17 cellular contexts compared by ENCODE assay signal in genomic region chr17:1912146-1912545, GRCh38.
DNase-seq lines count a peak whose midpoint lies in the region; ATAC-seq and TF ChIP-seq lines count a peak whose summit lies in the region.
"Had no signal": no experiment of that assay in that cellular context is flagged by ENCODE, and none has a peak within 500 bp of the region (broad histone marks: within the 10 kb centered on the region; RNA-seq: fewer than 3 reads in every experiment).

No MANE protein-coding gene starts in this region.

- WGBS in mammary epithelial cell (ENCODE audit: low coverage, missing lambda C conversion rate): 21% methylated on average over 6 of the region's 7 CpGs
- WGBS in trophoblast cell (ENCODE audit: extremely low coverage, insufficient coverage, insufficient read length): no CpG with 5 or more reads among the region's 7 CpGs
- WGBS in gastroesophageal sphincter (ENCODE audit: low coverage in 1 of 2), 2 donors: 38 to 42% methylated on average over 4 to 7 of the region's 7 CpGs

- peaks cover 54% of the 10 kb centered on the region for H3F3A ChIP-seq in neural progenitor cell (ENCODE audit: low read depth)

- H3K18ac ChIP-seq in trophoblast cell (ENCODE audit: low read length): no peak overlapping the region

- H2AFZ ChIP-seq in mammary epithelial cell (ENCODE audit: low read depth, low read length) (peak overlapping the region; percentile 43), neural progenitor cell (replicated peaks) (peak overlapping the region; percentile 36), trophoblast cell (ENCODE audit: insufficient read depth, low read length, poor library complexity) (no peak overlapping the region)
- H2AFZ ChIP-seq: GM23248 had no signal

- no peak overlapping the region for H3K4ac ChIP-seq in trophoblast cell (ENCODE audit: low read depth, low read length)

- no peak overlapping the region for H3K4me2 ChIP-seq in mammary epithelial cell (ENCODE audit: insufficient read depth, low read depth, low read length)
- H3K4me2 ChIP-seq in neural progenitor cell: peak overlapping the region; percentile 45
- no peak overlapping the region for H3K4me2 ChIP-seq in trophoblast cell (ENCODE audit: low read length)
- H3K4me2 ChIP-seq: BLaER1 had no signal

- dilution Hi-C loops in mammary epithelial cell (cut with HindIII; ENCODE audit: low sequenced_read_pairs): no loop called here

- no peak overlapping the region for H2BK12ac ChIP-seq in trophoblast cell (ENCODE audit: low read length)

- H2BK5ac ChIP-seq in trophoblast cell (ENCODE audit: low read depth, low read length, poor library complexity): no peak overlapping the region

- DNase-seq in mammary epithelial cell (no peak), MCF 10A (ENCODE audit: unreplicated experiment) (no peak), neural progenitor cell (ENCODE audit: low spot score) (no peak), trophoblast cell (peak; percentile 77 to 80)
- DNase-seq in effector memory CD8-positive, alpha-beta T cell: no peak
- DNase-seq: CD4-positive, CD25-positive, alpha-beta regulatory T cell; CD8-positive, alpha-beta T cell; DMS 273 treated with DMSO at 0.1 percent for 48 hours; DMS79 treated with DMSO at 0.1 percent for 48 hours; GM23248; H7; HCEC 1CT had no signal

- H3K9me3 ChIP-seq in mammary epithelial cell (replicated peaks; ENCODE audit: insufficient read depth, low read length) (no peaks in the 10 kb centered on the region), neural progenitor cell (ENCODE audit: low read depth) (no peaks in the 10 kb centered on the region), trophoblast cell (ENCODE audit: insufficient read depth, low read depth, low read length) (peaks cover 4% of the 10 kb centered on the region), gastroesophageal sphincter (no peaks in the 10 kb centered on the region)
- H3K9me3 ChIP-seq: BLaER1 had no signal

- H3K27me3 ChIP-seq in mammary epithelial cell (ENCODE audit: insufficient read depth, low read length) (peaks cover 2% of the 10 kb centered on the region), neural progenitor cell (peaks cover 70% of the 10 kb centered on the region), trophoblast cell (ENCODE audit: insufficient read depth, low read length) (peaks cover 12% of the 10 kb centered on the region), gastroesophageal sphincter (peaks cover 92% of the 10 kb centered on the region)

- no peak for TF ChIP-seq EP300 in gastroesophageal sphincter (IDR thresholded peaks at IDR 0.05)

- H2AK5ac ChIP-seq in trophoblast cell (ENCODE audit: low read length): no peak overlapping the region

- H4K20me1 ChIP-seq in mammary epithelial cell (ENCODE audit: insufficient read depth, low read length): no peaks in the 10 kb centered on the region
- no peaks in the 10 kb centered on the region for H4K20me1 ChIP-seq in neural progenitor cell (ENCODE audit: low read depth)
- H4K20me1 ChIP-seq: BLaER1 had no signal

- H3K9me3 Mint-ChIP-seq in MCF 10A (ENCODE audit: unreplicated experiment): no peaks in the 10 kb centered on the region
- peaks cover 2% of the 10 kb centered on the region for H3K9me3 Mint-ChIP-seq in neural progenitor cell
- H3K9me3 Mint-ChIP-seq in effector memory CD8-positive, alpha-beta T cell: no peaks in the 10 kb centered on the region
- H3K9me3 Mint-ChIP-seq: CD4-positive, CD25-positive, alpha-beta regulatory T cell; CD8-positive, alpha-beta T cell had no signal

- no peak overlapping the region for H3K4me3 ChIP-seq in mammary epithelial cell (replicated peaks in 1 of 3; ENCODE audit: insufficient read depth in 1 of 3, low read depth in 2 of 3, low read length in 3 of 3)
- H3K4me3 ChIP-seq in neural progenitor cell: no peak overlapping the region
- H3K4me3 ChIP-seq in trophoblast cell (ENCODE audit: low read depth, low read length): no peak overlapping the region
- H3K4me3 ChIP-seq in gastroesophageal sphincter: no peak overlapping the region
- H3K4me3 ChIP-seq: BLaER1, GM23248 had no signal

- TF ChIP-seq CTCF in mammary epithelial cell (conservative IDR thresholded peaks at IDR 0.05 in 1 of 2, IDR thresholded peaks at IDR 0.05 in 1 of 2; ENCODE audit: extremely low read depth in 1 of 2, insufficient read depth in 1 of 2, low read depth in 1 of 2, low read length in 2 of 2) (no peak), MCF 10A (IDR thresholded peaks at IDR 0.05; ENCODE audit: unreplicated experiment) (no peak), neural progenitor cell (IDR thresholded peaks at IDR 0.05) (no peak), gastroesophageal sphincter (IDR thresholded peaks at IDR 0.05) (no peak)

- H3K27ac ChIP-seq in mammary epithelial cell (ENCODE audit: insufficient read depth, low read depth, low read length): no peak overlapping the region
- no peak overlapping the region for H3K27ac ChIP-seq in neural progenitor cell
- H3K27ac ChIP-seq in trophoblast cell (ENCODE audit: low read depth, low read length): no peak overlapping the region
- no peak overlapping the region for H3K27ac ChIP-seq in gastroesophageal sphincter
- H3K27ac ChIP-seq: 22Rv1, BLaER1, C4-2B, GM23248 had no signal

- intact Hi-C loops in mammary epithelial cell (cut with micrococcal nuclease) (no loop called here), MCF 10A (cut with micrococcal nuclease) (no loop called here)

- H3K27ac Mint-ChIP-seq in MCF 10A (ENCODE audit: low read depth, unreplicated experiment) (no peak overlapping the region), neural progenitor cell (peak overlapping the region; percentile 15)
- H3K27ac Mint-ChIP-seq in effector memory CD8-positive, alpha-beta T cell: no peak overlapping the region
- H3K27ac Mint-ChIP-seq: B cell; CD8-positive, alpha-beta T cell had no signal

- POLR2A ChIA-PET in MCF 10A (lab: Yijun Ruan, JAX): interaction anchor here (1.2 kb wide), 1 partner anchor 113 kb away, joined by 4 read pairs; the partner anchor contains the start of gene RTN4RL1

- TF ChIP-seq POLR2A in gastroesophageal sphincter (IDR thresholded peaks at IDR 0.05): no peak

- no peaks in the 10 kb centered on the region for H3K4me1 Mint-ChIP-seq in MCF 10A (ENCODE audit: insufficient read depth, unreplicated experiment)
- H3K4me1 Mint-ChIP-seq in neural progenitor cell: peaks cover 64% of the 10 kb centered on the region
- peaks cover 0 to 4% of the 10 kb centered on the region in 2 donors for H3K4me1 Mint-ChIP-seq in effector memory CD8-positive, alpha-beta T cell (ENCODE audit: low read depth in 2 of 2)

- H3K36me3 Mint-ChIP-seq in MCF 10A (ENCODE audit: insufficient read depth, unreplicated experiment): no peaks in the 10 kb centered on the region
- H3K36me3 Mint-ChIP-seq in neural progenitor cell: no peaks in the 10 kb centered on the region
- H3K36me3 Mint-ChIP-seq in effector memory CD8-positive, alpha-beta T cell (ENCODE audit: insufficient read depth): no peaks in the 10 kb centered on the region
- H3K36me3 Mint-ChIP-seq: CD4-positive, CD25-positive, alpha-beta regulatory T cell; CD8-positive, alpha-beta T cell had no signal

- H3K36me3 ChIP-seq in mammary epithelial cell (ENCODE audit: insufficient read depth, low read length) (no peaks in the 10 kb centered on the region), neural progenitor cell (no peaks in the 10 kb centered on the region), trophoblast cell (ENCODE audit: control insufficient read depth in 1 of 2, insufficient read depth in 2 of 2, low read length in 2 of 2) (no peaks in the 10 kb centered on the region), gastroesophageal sphincter (no peaks in the 10 kb centered on the region)
- H3K36me3 ChIP-seq: BLaER1 had no signal

- no peaks in the 10 kb centered on the region for H3K79me1 ChIP-seq in trophoblast cell (ENCODE audit: low read length)

- CTCF ChIA-PET in mammary epithelial cell (lab: Charles Lee; ENCODE audit: low non-redundant PET): no interaction called here
- CTCF ChIA-PET in MCF 10A (lab: Yijun Ruan, JAX): interaction anchor here (1.2 to 4.7 kb wide), 2 partner anchors 114 to 129 kb away, joined by 3 to 124 read pairs; partner anchors contain the start of gene RTN4RL1

- no peak overlapping the region for H4K12ac ChIP-seq in trophoblast cell (ENCODE audit: low read depth, low read length)

- no peak overlapping the region for H3K14ac ChIP-seq in trophoblast cell (ENCODE audit: low read length)

- H3K4me3 Mint-ChIP-seq in MCF 10A (ENCODE audit: unreplicated experiment): no peak overlapping the region
- no peak overlapping the region for H3K4me3 Mint-ChIP-seq in neural progenitor cell
- no peak overlapping the region for H3K4me3 Mint-ChIP-seq in effector memory CD8-positive, alpha-beta T cell
- H3K4me3 Mint-ChIP-seq: B cell; CD8-positive, alpha-beta T cell had no signal

- in situ Hi-C loops in mammary epithelial cell (cut with MboI; ENCODE audit: low sequenced_read_pairs in 2 of 2): no loop called here

- no peak for ATAC-seq in effector memory CD8-positive, alpha-beta T cell (replicated peaks)
- ATAC-seq in gastroesophageal sphincter: no peak
- ATAC-seq: CD8-positive, alpha-beta T cell had no signal

- H2BK120ac ChIP-seq in trophoblast cell (ENCODE audit: insufficient read depth, low read length, poor library complexity): no peak overlapping the region

- no peak overlapping the region for H4K8ac ChIP-seq in trophoblast cell (ENCODE audit: low read depth, low read length)

- H3K27me3 Mint-ChIP-seq in MCF 10A (ENCODE audit: insufficient read depth, unreplicated experiment) (peaks cover 28% of the 10 kb centered on the region), neural progenitor cell (ENCODE audit: insufficient read depth, low read depth) (peaks cover 14% of the 10 kb centered on the region)
- H3K27me3 Mint-ChIP-seq in effector memory CD8-positive, alpha-beta T cell: peaks cover 71 to 87% of the 10 kb centered on the region in 2 donors

- H3K9ac ChIP-seq in mammary epithelial cell (ENCODE audit: insufficient read depth, low read length) (no peak overlapping the region), neural progenitor cell (no peak overlapping the region), trophoblast cell (ENCODE audit: low read length) (no peak overlapping the region)
- H3K9ac ChIP-seq: BLaER1, GM23248 had no signal

- BruUV-seq in mammary epithelial cell (replicated peaks; lab: Mats Ljungman, UMichigan) (no TSS peak), MCF 10A (replicated peaks; lab: Mats Ljungman, UMichigan) (no TSS peak)

- no peak overlapping the region for H4K91ac ChIP-seq in trophoblast cell (ENCODE audit: low read depth, low read length)

- peaks cover 6% of the 10 kb centered on the region for H3K4me1 ChIP-seq in mammary epithelial cell (ENCODE audit: insufficient read depth, low read length)
- peaks cover 55% of the 10 kb centered on the region for H3K4me1 ChIP-seq in neural progenitor cell
- H3K4me1 ChIP-seq in trophoblast cell (ENCODE audit: control insufficient read depth in 1 of 2, insufficient read depth in 2 of 2, low read length in 2 of 2): peaks cover 0 to 6% of the 10 kb centered on the region in 2 experiments
- H3K4me1 ChIP-seq in gastroesophageal sphincter: peaks cover 0 to 15% (median 8%) of the 10 kb centered on the region in 3 donors

- H3K79me2 ChIP-seq in mammary epithelial cell (ENCODE audit: insufficient read depth, low read length) (no peaks in the 10 kb centered on the region), neural progenitor cell (ENCODE audit: low read depth) (no peaks in the 10 kb centered on the region), trophoblast cell (ENCODE audit: control insufficient read depth, insufficient read depth, low read length, poor library complexity) (no peaks in the 10 kb centered on the region)

- H3K23ac ChIP-seq in trophoblast cell (ENCODE audit: low read length): no peak overlapping the region

Comparison
In these comparisons a context has a peak if more than half of its experiments do, and no peak if none do; other contexts are left out.
1. DNase-seq: peak in trophoblast cell (2 of 2); none in mammary epithelial cell (single experiment), MCF 10A (single experiment), neural progenitor cell (single experiment) and effector memory CD8-positive, alpha-beta T cell (0 of 3).